In genomic region chr10:125158528-125159485, GRCh38 we compare ENCODE assay signal across 8 cellular contexts. TPM values are rescaled to one million over a fixed set of nuclear protein-coding genes. Genes with fewer than 3 reads are reported as not detected.
DNase-seq lines count a peak whose midpoint lies in the region; ATAC-seq, FAIRE-seq and TF ChIP-seq lines count a peak whose summit lies in the region.

No MANE protein-coding gene starts in this region.

- in situ Hi-C loops in GM13977 (cut with MboI; ENCODE audit: low pct_unique_long_range_greater_than_20kb, low sequenced_read_pairs, unreplicated experiment) (no loop called here), SK-MEL-5 (cut with HindIII; ENCODE audit: low pct_unique_long_range_greater_than_20kb, low sequenced_read_pairs) (no loop called here)

- ATAC-seq in thoracic aorta (ENCODE audit: insufficient number of reproducible peaks, low FRiP score, low read depth): no peak
- ATAC-seq in GM21360 (IDR thresholded peaks at IDR 0.05; ENCODE audit: unreplicated experiment): no peak
- no peak for ATAC-seq in HG03045 (IDR thresholded peaks at IDR 0.05; ENCODE audit: unreplicated experiment)

- H2BK15ac ChIP-seq in H1 (ENCODE audit: low read length): no peak overlapping the region

- TF ChIP-seq EP300 in H1 (IDR thresholded peaks at IDR 0.05; ENCODE audit: borderline replicate concordance in 1 of 2, low read depth in 2 of 2, low read length in 2 of 2): no peak

- DNase-seq in AG20443 (ENCODE audit: low spot score): peak; percentile 69
- DNase-seq in GM13977 (ENCODE audit: low spot score): peak; percentile 74
- peak; percentile 21 for DNase-seq in SK-MEL-5 (ENCODE audit: low read depth, low spot score)
- DNase-seq in H1 (ENCODE audit: low read depth in 1 of 2, low spot score in 2 of 2): peak in 1 of 2 experiments; percentile 35
- DNase-seq in medulla oblongata (ENCODE audit: extremely low spot score): peak; percentile 77
- DNase-seq in thoracic aorta (ENCODE audit: low spot score): no peak

- H2BK12ac ChIP-seq in H1 (ENCODE audit: low read depth, low read length): peak overlapping the region; percentile 77; the same call in 1 of the 2 replicates

- H3K27ac ChIP-seq in H1 (ENCODE audit: low read depth, low read length) (peak overlapping the region; percentile 82; the same call in 1 of the 2 replicates), thoracic aorta (peak overlapping the region; percentile 95 to 97)

- peaks cover 0 to 5% (median 2%) of the 10 kb centered on the region in 4 experiments; a peak in 2 of 8 replicates for H3K36me3 ChIP-seq in H1 (ENCODE audit: control insufficient read depth in 2 of 4, insufficient read depth in 4 of 4, low read length in 3 of 4)
- H3K36me3 ChIP-seq in thoracic aorta: no peaks in the 10 kb centered on the region

- H3K27me3 ChIP-seq in H1 (replicated peaks in 1 of 4; ENCODE audit: control insufficient read depth in 3 of 4, extremely low read depth in 1 of 4, insufficient read depth in 3 of 4, low read length in 3 of 4): no peaks in the 10 kb centered on the region
- no peaks in the 10 kb centered on the region for H3K27me3 ChIP-seq in thoracic aorta (replicated peaks; ENCODE audit: insufficient read depth)

- H3K56ac ChIP-seq in H1 (replicated peaks; ENCODE audit: insufficient read length, low read depth, low read length): peak overlapping the region; percentile 88

- peak overlapping the region; percentile 77; the same call in 1 of the 2 replicates for H2BK5ac ChIP-seq in H1 (ENCODE audit: low read depth, low read length)

- POLR2A ChIA-PET in H1 (lab: Charles Lee; ENCODE audit: partially characterized antibody): interaction anchor here (1.0 to 3.0 kb wide), 4 partner anchors 11 to 73 kb away, joined by 3 to 13 read pairs (median 6); no protein-coding TSS in a partner anchor

- peaks cover 43 to 64% of the 10 kb centered on the region in 2 experiments for H3K79me2 ChIP-seq in H1 (ENCODE audit: control insufficient read depth in 1 of 2, insufficient read depth in 2 of 2, low read length in 2 of 2)

- TF ChIP-seq RAD21 in H1 (IDR thresholded peaks at IDR 0.05 in 1 of 2, conservative IDR thresholded peaks at IDR 0.05 in 1 of 2; ENCODE audit: low read depth in 2 of 2, low read length in 2 of 2): no peak

- H3K18ac ChIP-seq in H1 (ENCODE audit: extremely low read depth, low read length): peak overlapping the region; percentile 87

- H3K14ac ChIP-seq in H1 (ENCODE audit: insufficient read length): no peak overlapping the region

- no peak overlapping the region for H2AFZ ChIP-seq in H1 (ENCODE audit: low read length)

- no peak overlapping the region for H3K23ac ChIP-seq in H1 (ENCODE audit: insufficient read length)

- no peak for FAIRE-seq in H1 (lab: Jason Lieb, UNC)

- H4K20me1 ChIP-seq in H1 (replicated peaks in 1 of 2; ENCODE audit: control insufficient read depth in 1 of 2, insufficient read depth in 2 of 2, low read length in 2 of 2): peaks cover 0 to 7% of the 10 kb centered on the region in 2 experiments

- 1% methylated on average over 15 of the region's 117 CpGs; no CpG with 5 or more reads in 1 of the 2 experiments for WGBS in H1 (ENCODE audit: extremely low coverage in 1 of 2, insufficient coverage in 1 of 2, insufficient read length in 1 of 2, insufficient replicate concordance in 2 of 2, low coverage in 1 of 2, low lambda C conversion rate in 2 of 2, missing lambda C conversion rate in 1 of 2), 2 experiments

- peak overlapping the region; percentile 15; the same call in 1 of the 2 replicates for H2AK5ac ChIP-seq in H1 (ENCODE audit: low read depth, low read length)

- H4K91ac ChIP-seq in H1 (replicated peaks; ENCODE audit: insufficient read length, low read length): no peak overlapping the region

- peaks cover 13% of the 10 kb centered on the region; the same call in 1 of the 2 replicates for H3K23me2 ChIP-seq in H1 (ENCODE audit: low read depth, low read length)

- no peaks in the 10 kb centered on the region for H3K9me3 ChIP-seq in H1 (ENCODE audit: insufficient read depth in 2 of 2, low read depth in 1 of 2, low read length in 1 of 2)
- H3K9me3 ChIP-seq in thoracic aorta: no peaks in the 10 kb centered on the region

- peak overlapping the region; percentile 72 to 95 (median 85) for H3K4me3 ChIP-seq in H1 (ENCODE audit: extremely low read depth in 1 of 4, insufficient read depth in 2 of 4, low read depth in 3 of 4, low read length in 4 of 4)
- H3K4me3 ChIP-seq in thoracic aorta: peak overlapping the region; percentile 93

- H3K4me1 ChIP-seq in H1 (replicated peaks in 1 of 4; ENCODE audit: control insufficient read depth in 3 of 4, insufficient read depth in 4 of 4, low read length in 3 of 4) (peaks cover 9 to 16% (median 13%) of the 10 kb centered on the region in 4 experiments), thoracic aorta (ENCODE audit: control insufficient read depth in 1 of 2, low read depth in 2 of 2) (peaks cover 38 to 53% of the 10 kb centered on the region in 2 donors)

- no peaks in the 10 kb centered on the region; the same call in 1 of the 2 replicates for H3K79me1 ChIP-seq in H1 (ENCODE audit: low read depth, low read length)

- no peak for TF ChIP-seq CTCF in GM13977 (IDR thresholded peaks at IDR 0.05; ENCODE audit: extremely low read depth, insufficient read depth, missing control alignments)
- no peak for TF ChIP-seq CTCF in H1 (IDR thresholded peaks at IDR 0.05; ENCODE audit: control extremely low read depth in 1 of 3, insufficient read depth in 1 of 3, low read depth in 1 of 3, low read length in 3 of 3)
- no peak for TF ChIP-seq CTCF in thoracic aorta (IDR thresholded peaks at IDR 0.05)

- peak overlapping the region; percentile 77 to 97 (median 82) for H3K9ac ChIP-seq in H1 (replicated peaks in 1 of 4; ENCODE audit: extremely low read depth in 1 of 4, low read depth in 3 of 4, low read length in 3 of 4)

- peak overlapping the region; percentile 79 to 84 for H3K4me2 ChIP-seq in H1 (ENCODE audit: insufficient read depth in 1 of 2, low read depth in 2 of 2, low read length in 2 of 2)

- H4K5ac ChIP-seq in H1 (ENCODE audit: insufficient read length, low read depth, low read length): peak overlapping the region; percentile 50

- CTCF ChIA-PET in H1 (lab: Charles Lee; ENCODE audit: partially characterized antibody): no interaction called here

- H2BK120ac ChIP-seq in H1 (replicated peaks; ENCODE audit: low read depth, low read length): no peak overlapping the region

- no peak overlapping the region for H2BK20ac ChIP-seq in H1 (ENCODE audit: low read length)

- TF ChIP-seq POLR2A in H1 (IDR thresholded peaks at IDR 0.05; ENCODE audit: control extremely low read depth in 1 of 2, low read depth in 2 of 2, low read length in 2 of 2): peak in 1 of 2 experiments; percentile 35; a peak in 1 of 3 replicates

- no peak overlapping the region for H3K4ac ChIP-seq in H1 (replicated peaks; ENCODE audit: insufficient read length, low read depth, low read length)

- H4K8ac ChIP-seq in H1 (ENCODE audit: extremely low read depth, insufficient read depth, low read length): peak overlapping the region; percentile 53

TF ChIP-seq in H1, 55 proteins besides CTCF, POLR2A, EP300 and RAD21:
- peak; percentile 28; the same call in 1 of the 2 replicates for TF ChIP-seq RBBP5 (IDR thresholded peaks at IDR 0.05; ENCODE audit: borderline replicate concordance, low read depth, low read length)
- no peak for TF ChIP-seq CEBPB (IDR thresholded peaks at IDR 0.05; ENCODE audit: low read depth, low read length)
- TF ChIP-seq SIN3A (conservative IDR thresholded peaks at IDR 0.05 in 1 of 2, IDR thresholded peaks at IDR 0.05 in 1 of 2; ENCODE audit: low read depth in 1 of 2, low read length in 2 of 2): 0 out of 4 replicates have a peak, but pooled peaks of 1 of the 2 experiments have one; percentile 46
- TF ChIP-seq BACH1 (IDR thresholded peaks at IDR 0.05; ENCODE audit: low read length): 0 out of 2 replicates have a peak, but pooled peaks have one; percentile 5
- TF ChIP-seq KDM4A (IDR thresholded peaks at IDR 0.05; ENCODE audit: low read depth, low read length, severe bottlenecking): peak; percentile 10
- no peak for TF ChIP-seq BRCA1 (IDR thresholded peaks at IDR 0.05; ENCODE audit: low read depth, low read length)
- TF ChIP-seq SIX5 (IDR thresholded peaks at IDR 0.05; ENCODE audit: low read depth, low read length): no peak
- TF ChIP-seq ASH2L (IDR thresholded peaks at IDR 0.05; ENCODE audit: low read length): no peak
- TF ChIP-seq PHF8 (conservative IDR thresholded peaks at IDR 0.05; ENCODE audit: low read depth, low read length): 0 out of 2 replicates have a peak, but pooled peaks have one; percentile 20
- TF ChIP-seq POLR2AphosphoS5 (IDR thresholded peaks at IDR 0.05; ENCODE audit: low read depth, low read length): peak; percentile 59; the same call in 1 of the 2 replicates

RNA-seq across cellular contexts. Expression of gene CTBP2, which starts 1.6 kb away (rescaled TPM):
- total RNA-seq in SK-MEL-5 (2014; rRNA removed; shearing (Covaris generic)): 38.1 and 39.6 TPM in 2 replicates
- polyA plus RNA-seq in SK-MEL-5 (2015; cell fraction: cytosol; rRNA removed): 45.9 and 46.9 TPM in 2 replicates
- polyA plus RNA-seq in SK-MEL-5 (2015; cell fraction: nucleus; rRNA removed): 46.4 and 54.6 TPM in 2 replicates
- 218 and 221 TPM in 2 replicates for total RNA-seq in H1 (2021; fragmentation: NEBNext Ultra II Directional; extraction: Animal tissue kit (Norgen Biotek cat#: 25700))
- 208 and 274 TPM in 2 replicates for polyA plus RNA-seq in H1 (2011; rRNA removed)
- 254 TPM for polyA plus RNA-seq in H1 (2011; cell fraction: cytosol; rRNA removed)
- 524 TPM for polyA plus RNA-seq in H1 (2011; cell fraction: nucleus; rRNA removed)
- 156 to 222 TPM (median 206 TPM) in 4 replicates for polyA plus RNA-seq in H1 (2012, experiment 1 of 2)
- polyA plus RNA-seq in H1 (2012, experiment 2 of 2): 48.0 TPM
- 109 TPM for polyA plus RNA-seq in H1 (2013, experiment 1 of 2)
- polyA plus RNA-seq in H1 (2013, experiment 2 of 2): 108 TPM
- 244 and 299 TPM in 2 replicates for polyA minus RNA-seq in H1 (2011; rRNA and poly(A)+ RNA removed)
- polyA minus RNA-seq in H1 (2011; cell fraction: cytosol; rRNA and poly(A)+ RNA removed): 209 TPM
- 223 TPM for polyA minus RNA-seq in H1 (2011; cell fraction: nucleus; rRNA and poly(A)+ RNA removed)
- total RNA-seq in thoracic aorta: 10 to 100 TPM; 62.8 to 80.6 TPM
